15 cellular contexts compared by ENCODE assay signal in genomic region chr12:26513357-26514043, GRCh38.
"Had no signal": no experiment of that assay in that cellular context is flagged by ENCODE, and none has a peak within 500 bp of the region (broad histone marks: within the 10 kb centered on the region; RNA-seq: fewer than 3 reads in every experiment).

No MANE protein-coding gene starts in this region.

- H3K27me3 ChIP-seq: esophagus muscularis mucosa, sigmoid colon, upper lobe of right lung had no signal

- H3K9me3 ChIP-seq: esophagus muscularis mucosa, sigmoid colon, thoracic aorta, upper lobe of right lung had no signal

- DNase-seq: activated CD4-positive, alpha-beta T cell treated with anti-CD3 and anti-CD28 coated beads, Interleukin-2, amount 10 ng/mL, durations not matched to agents 24 days and 14 days; activated CD4-positive, CD25-positive, alpha-beta regulatory T cell; activated CD8-positive, alpha-beta memory T cell treated with anti-CD3 and anti-CD28 coated beads for 24 hours; activated naive CD8-positive, alpha-beta T cell treated with anti-CD3 and anti-CD28 coated beads for 36 hours; left colon; mammary epithelial cell; mucosa of descending colon; naive thymus-derived CD8-positive, alpha-beta T cell; nucleus accumbens; sigmoid colon; stimulated activated CD4-positive, alpha-beta T cell treated with anti-CD3 and anti-CD28 coated beads, Interleukin-1b, Interleukin-23, amount 100 ng/mL, for 48 hours; upper lobe of right lung had no signal

- ATAC-seq: left colon; mucosa of descending colon; naive thymus-derived CD8-positive, alpha-beta T cell; upper lobe of right lung had no signal

- H3K4me3 ChIP-seq: coronary artery, esophagus muscularis mucosa, mucosa of descending colon, sigmoid colon, thoracic aorta, upper lobe of right lung had no signal

- H3K36me3 ChIP-seq: esophagus muscularis mucosa, sigmoid colon, thoracic aorta, upper lobe of right lung had no signal

- H3K27ac ChIP-seq: coronary artery, esophagus muscularis mucosa, sigmoid colon, thoracic aorta, upper lobe of right lung had no signal

- H3K4me1 ChIP-seq: upper lobe of right lung had no signal
